ENCODE assay signal across 1 cellular context in genomic region chr2:171723724-171724683, GRCh38.
TF ChIP-seq lines count a peak whose summit lies in the region.

No MANE protein-coding gene starts in this region.

TF ChIP-seq in HEK293, 187 proteins besides CTCF, POLR2A, EP300 and RAD21 (continued from another document):
- TF ChIP-seq SP7 (tag by site-specific recombination; IDR thresholded peaks at IDR 0.05) (peak; percentile 68; the same call in 1 of the 2 replicates), ZNF335 (tag by site-specific recombination; conservative IDR thresholded peaks at IDR 0.05) (peak; percentile 41; the same call in 1 of the 2 replicates), ZNF398 (tag by site-specific recombination; IDR thresholded peaks at IDR 0.05) (no peak), ZNF792 (tag by site-specific recombination; IDR thresholded peaks at IDR 0.05) (no peak), PRDM6 (tag by site-specific recombination; IDR thresholded peaks at IDR 0.05) (no peak), ZBTB8A (tag by site-specific recombination; IDR thresholded peaks at IDR 0.05) (no peak), BCL6B (tag by site-specific recombination; IDR thresholded peaks at IDR 0.05) (no peak), GLIS1 (tag by site-specific recombination; IDR thresholded peaks at IDR 0.05) (peak; percentile 76), ZNF747 (tag by site-specific recombination; IDR thresholded peaks at IDR 0.05) (no peak), KLF17 (tag by site-specific recombination; IDR thresholded peaks at IDR 0.05) (no peak), REPIN1 (tag by site-specific recombination; IDR thresholded peaks at IDR 0.05; ENCODE audit: low read depth) (no peak), ZNF561 (tag by site-specific recombination; IDR thresholded peaks at IDR 0.05; ENCODE audit: borderline replicate concordance) (0 out of 2 replicates have a peak, but pooled peaks have one; percentile 43), ZNF26 (tag by site-specific recombination; IDR thresholded peaks at IDR 0.05) (no peak), ZIC2 (tag by site-specific recombination; IDR thresholded peaks at IDR 0.05) (peak; percentile 39), ZNF2 (tag by site-specific recombination; IDR thresholded peaks at IDR 0.05) (no peak), ZBTB17 (tag by site-specific recombination; IDR thresholded peaks at IDR 0.05) (0 out of 2 replicates have a peak, but pooled peaks have one; percentile 16), PRDM1 (tag by site-specific recombination; IDR thresholded peaks at IDR 0.05) (0 out of 2 replicates have a peak, but pooled peaks have one; percentile 8), ZNF132 (tag by site-specific recombination; IDR thresholded peaks at IDR 0.05; ENCODE audit: borderline replicate concordance) (no peak), ZNF140 (tag by site-specific recombination; IDR thresholded peaks at IDR 0.05) (no peak), ZNF596 (tag by site-specific recombination; IDR thresholded peaks at IDR 0.05) (no peak), ZNF704 (tag by site-specific recombination; IDR thresholded peaks at IDR 0.05) (no peak), ZNF707 (tag by site-specific recombination; IDR thresholded peaks at IDR 0.05) (no peak), ZSCAN18 (tag by site-specific recombination; IDR thresholded peaks at IDR 0.05) (no peak)
